18 cellular contexts compared by ENCODE assay signal in the genomic region with DNA sequence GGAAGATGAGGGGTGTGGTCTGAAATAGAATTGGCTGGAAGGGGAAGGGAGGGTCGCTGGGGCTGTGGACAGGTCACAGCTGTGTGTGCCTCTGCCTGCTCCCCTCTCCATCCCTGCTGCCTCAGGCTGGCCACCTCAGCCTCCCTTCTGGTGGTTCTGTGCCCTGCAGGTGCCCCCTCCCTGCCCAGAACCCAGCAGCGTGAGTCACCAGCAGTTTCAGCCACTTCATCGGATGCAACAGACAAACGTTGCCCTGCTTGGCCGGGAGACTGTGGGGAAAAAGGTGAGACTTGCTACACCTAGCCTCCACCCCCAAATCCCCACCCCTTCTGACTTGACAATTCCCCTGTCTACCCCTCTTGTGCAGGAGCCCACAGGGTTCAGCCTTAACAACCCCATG. TPM values are rescaled to one million over a fixed set of nuclear protein-coding genes. Genes with fewer than 3 reads are reported as not detected.
DNase-seq lines count a peak whose midpoint lies in the region; ATAC-seq, FAIRE-seq and TF ChIP-seq lines count a peak whose summit lies in the region.
"Had no signal": no experiment of that assay in that cellular context is flagged by ENCODE, and none has a peak within 500 bp of the region (broad histone marks: within the 10 kb centered on the region; RNA-seq: fewer than 3 reads in every experiment).

No MANE protein-coding gene starts in this region.

- H3K4me1 ChIP-seq in PC-3 (ENCODE audit: insufficient read depth, low read length) (peaks cover 43% of the 10 kb centered on the region), mammary epithelial cell (ENCODE audit: insufficient read depth, low read length) (peaks cover 11% of the 10 kb centered on the region)

- POLR2A ChIA-PET in PC-3 (lab: Charles Lee; ENCODE audit: unreplicated experiment) (no interaction called here), HEK293T (lab: Yijun Ruan, JAX) (no interaction called here)

- 16% methylated on average over 4 of the region's 5 CpGs for WGBS in mammary epithelial cell (ENCODE audit: low coverage, missing lambda C conversion rate)

- CTCF ChIA-PET in PC-3 (lab: Charles Lee) (no interaction called here), mammary epithelial cell (lab: Charles Lee; ENCODE audit: low non-redundant PET) (no interaction called here), HEK293T (lab: Yijun Ruan, JAX) (interaction anchor here (1.0 kb wide), 1 partner anchor 23 kb away, joined by 3 read pairs; no protein-coding TSS in a partner anchor)

- H3K9me3 ChIP-seq in PC-3 (ENCODE audit: low read length): no peaks in the 10 kb centered on the region
- H3K9me3 ChIP-seq in mammary epithelial cell (replicated peaks; ENCODE audit: insufficient read depth, low read length): no peaks in the 10 kb centered on the region
- H3K9me3 ChIP-seq: BE2C, SK-N-SH had no signal

- no peak for TF ChIP-seq CTCF in PC-3 (conservative IDR thresholded peaks at IDR 0.05; ENCODE audit: low read depth, low read length)
- TF ChIP-seq CTCF in mammary epithelial cell (conservative IDR thresholded peaks at IDR 0.05 in 1 of 2, IDR thresholded peaks at IDR 0.05 in 1 of 2; ENCODE audit: extremely low read depth in 1 of 2, insufficient read depth in 1 of 2, low read depth in 1 of 2, low read length in 2 of 2): no peak

- H3K4me2 ChIP-seq in PC-3 (ENCODE audit: low read length): peak overlapping the region; percentile 35
- no peak overlapping the region for H3K4me2 ChIP-seq in mammary epithelial cell (ENCODE audit: insufficient read depth, low read depth, low read length)
- H3K4me2 ChIP-seq: SK-N-SH had no signal

- H3K9ac ChIP-seq in PC-3 (ENCODE audit: low read length): no peak overlapping the region
- no peak overlapping the region for H3K9ac ChIP-seq in mammary epithelial cell (ENCODE audit: insufficient read depth, low read length)
- H3K9ac ChIP-seq: SK-N-SH had no signal

- intact Hi-C loops in PC-3 (cut with micrococcal nuclease): no loop called here
- intact Hi-C loops in mammary epithelial cell (cut with micrococcal nuclease): no loop called here

- H2AFZ ChIP-seq in PC-3 (ENCODE audit: low read length): no peak overlapping the region
- no peak overlapping the region for H2AFZ ChIP-seq in mammary epithelial cell (ENCODE audit: low read depth, low read length)

- in situ Hi-C loops in mammary epithelial cell (cut with MboI; ENCODE audit: low sequenced_read_pairs in 2 of 2): no loop called here

- no peak for FAIRE-seq in H54 (lab: Jason Lieb, UNC)

- no peak for TF ChIP-seq POLR2A in H54 (IDR thresholded peaks at IDR 0.05; ENCODE audit: low read depth, low read length)

- no peaks in the 10 kb centered on the region for H3K27me3 ChIP-seq in PC-3 (ENCODE audit: low read length)
- H3K27me3 ChIP-seq in mammary epithelial cell (ENCODE audit: insufficient read depth, low read length): no peaks in the 10 kb centered on the region
- H3K27me3 ChIP-seq: BE2C had no signal

- DNase-seq in H54 (ENCODE audit: insufficient read length, low spot score) (peak; percentile 70), PC-3 (peak; percentile 84), mammary epithelial cell (peak; percentile 77), renal cortical epithelial cell (ENCODE audit: low read depth) (peak; percentile 13), HEK293T (ENCODE audit: extremely low spot score) (no peak), NCI-H1105 treated with DMSO at 0.1 percent for 48 hours (lab: John Stamatoyannopoulos, UW) (no peak)
- DNase-seq: BE2C; CD4-positive, alpha-beta T cell; DMS79; GOT3; NCI-H1417 treated with DMSO at 0.1 percent for 48 hours; NCI-H1930; NCI-H526 treated with DMSO at 0.1 percent for 48 hours; Right ventricle myocardium superior; SK-N-SH; T-helper 1 cell had no signal

- H3K27ac ChIP-seq in PC-3 (ENCODE audit: low read length) (peak overlapping the region; percentile 50), mammary epithelial cell (ENCODE audit: insufficient read depth, low read depth, low read length) (no peak overlapping the region)

- H3K9me2 ChIP-seq in PC-3 (replicated peaks; ENCODE audit: low read length): no peaks in the 10 kb centered on the region
- H3K9me2 ChIP-seq: SK-N-SH had no signal

- dilution Hi-C loops in mammary epithelial cell (cut with HindIII; ENCODE audit: low sequenced_read_pairs): no loop called here

- BruUV-seq in PC-3 (replicated peaks; lab: Mats Ljungman, UMichigan): no TSS peak
- no TSS peak for BruUV-seq in mammary epithelial cell (replicated peaks; lab: Mats Ljungman, UMichigan)

- ATAC-seq in PC-3 (peak; percentile 62), GM18517 (IDR thresholded peaks at IDR 0.05; ENCODE audit: unreplicated experiment) (no peak)

- no peaks in the 10 kb centered on the region for H4K20me1 ChIP-seq in PC-3 (ENCODE audit: low read length)
- H4K20me1 ChIP-seq in mammary epithelial cell (ENCODE audit: insufficient read depth, low read length): no peaks in the 10 kb centered on the region

- no peaks in the 10 kb centered on the region for H3F3A ChIP-seq in PC-3 (ENCODE audit: low read length, unreplicated experiment)

- no peaks in the 10 kb centered on the region for H3K79me2 ChIP-seq in PC-3 (ENCODE audit: low read length)
- no peaks in the 10 kb centered on the region for H3K79me2 ChIP-seq in mammary epithelial cell (ENCODE audit: insufficient read depth, low read length)

- no peak overlapping the region for H3K4me3 ChIP-seq in PC-3 (ENCODE audit: low read length)
- H3K4me3 ChIP-seq in mammary epithelial cell (replicated peaks in 1 of 3; ENCODE audit: insufficient read depth in 1 of 3, low read depth in 2 of 3, low read length in 3 of 3): no peak overlapping the region

- no peaks in the 10 kb centered on the region for H3K36me3 ChIP-seq in PC-3 (ENCODE audit: low read depth, low read length)
- no peaks in the 10 kb centered on the region for H3K36me3 ChIP-seq in mammary epithelial cell (ENCODE audit: insufficient read depth, low read length)
- H3K36me3 ChIP-seq: BE2C had no signal

TF ChIP-seq in HEK293T, 16 proteins besides CTCF, POLR2A, EP300 and RAD21:
- TF ChIP-seq ARNT (IDR thresholded peaks at IDR 0.05) (no peak), CTBP1 (IDR thresholded peaks at IDR 0.05; ENCODE audit: borderline replicate concordance) (no peak), ZNF384 (IDR thresholded peaks at IDR 0.05) (no peak)

RNA-seq across cellular contexts. Expression of a gene that starts 21.8 kb away (rescaled TPM):
- total RNA-seq in PC-3 (2014; rRNA removed) (0.55 TPM in 1 of 2 replicates, not detected in the other), mammary epithelial cell (under 1 TPM in 1 of 2 donors, not detected in 1; under 0.01 TPM), renal cortical epithelial cell (0.15 TPM in 1 of 2 replicates, not detected in the other)
- 0.05 TPM for polyA plus RNA-seq in mammary epithelial cell
- polyA minus RNA-seq in mammary epithelial cell: not detected
- total RNA-seq: CD4-positive, alpha-beta T cell had no signal
- polyA plus RNA-seq: AG04450, SK-N-SH had no signal

RNA-seq across cellular contexts. Expression of a gene that starts 56.9 kb away (rescaled TPM):
- total RNA-seq in PC-3 (2014; rRNA removed) (54.3 and 90.4 TPM in 2 replicates), mammary epithelial cell (10 to 100 TPM; 21.7 to 48.2 TPM), renal cortical epithelial cell (35.0 and 58.5 TPM in 2 replicates)
- polyA plus RNA-seq in mammary epithelial cell: 62.4 TPM
- polyA minus RNA-seq in mammary epithelial cell: 62.8 TPM

RNA-seq across cellular contexts. Expression of a gene that starts 57.0 kb away (rescaled TPM):
- total RNA-seq in PC-3 (2014; rRNA removed) (51.1 and 55.3 TPM in 2 replicates), mammary epithelial cell (10 to 100 TPM; 27.2 to 77.7 TPM), renal cortical epithelial cell (10.9 and 27.7 TPM in 2 replicates)
- 50.7 TPM for polyA plus RNA-seq in mammary epithelial cell
- 59.9 TPM for polyA minus RNA-seq in mammary epithelial cell

Comparison
In these comparisons a context has a peak if more than half of its experiments do, and no peak if none do; other contexts are left out.
1. DNase-seq: peak in H54 (single experiment), PC-3 (single experiment), mammary epithelial cell (single experiment) and renal cortical epithelial cell (single experiment); none in HEK293T (single experiment) and NCI-H1105 treated with DMSO at 0.1 percent for 48 hours (single experiment).